Comparison of ENCODE assay signal across 1 cellular context in genomic region chr4:185787926-185788679, GRCh38.
TF ChIP-seq lines count a peak whose summit lies in the region.

No MANE protein-coding gene starts in this region.

TF ChIP-seq in WTC11, 78 proteins besides CTCF, POLR2A, EP300 and RAD21 (continued from another document):
- TF ChIP-seq FOXP4 (CRISPR knock-in tag; IDR thresholded peaks at IDR 0.05) (no peak), HMGA2 (CRISPR knock-in tag; IDR thresholded peaks at IDR 0.05) (no peak)
